8 cellular contexts compared by ENCODE assay signal in genomic region chr6:13762648-13763441, GRCh38. TPM values are rescaled to one million over a fixed set of nuclear protein-coding genes. Genes with fewer than 3 reads are reported as not detected.
DNase-seq lines count a peak whose midpoint lies in the region; FAIRE-seq and TF ChIP-seq lines count a peak whose summit lies in the region.

No MANE protein-coding gene starts in this region.

- H3K36me3 Mint-ChIP-seq in neural progenitor cell, result no peaks in the 10 kb centered on the region
- H3K36me3 Mint-ChIP-seq in Caco-2 (ENCODE audit: insufficient read depth, unreplicated experiment), result no peaks in the 10 kb centered on the region

- POLR2A ChIA-PET in RWPE1 (lab: Yijun Ruan, JAX; ENCODE audit: low non-redundant PET), result interaction anchor here (0.6 kb wide), 1 partner anchor 14 kb away, joined by 8 read pairs; no protein-coding TSS in a partner anchor
- POLR2A ChIA-PET in Caco-2 (lab: Charles Lee), result no interaction called here

- FAIRE-seq in GM12892 (lab: Jason Lieb, UNC) (no peak), RCC 7860 (lab: Jason Lieb, UNC) (no peak)

- no peak overlapping the region for H2AFZ ChIP-seq in neural progenitor cell (replicated peaks)

- BruUV-seq in Caco-2 (replicated peaks; lab: Mats Ljungman, UMichigan), result no TSS peak

- H3K27ac ChIP-seq in RWPE1 (peak overlapping the region; percentile 98), neural progenitor cell (no peak overlapping the region)

- DNase-seq in GM03348 (ENCODE audit: low spot score) (peak; percentile 89), RWPE1 (ENCODE audit: low spot score) (peak; percentile 56), choroid plexus epithelial cell (ENCODE audit: low read depth) (peak; percentile 90), neural progenitor cell (ENCODE audit: low spot score) (no peak), GM12892 (ENCODE audit: insufficient read length) (no peak), RCC 7860 (ENCODE audit: low spot score) (no peak), Caco-2 (no peak), NCI-H2196 treated with DMSO at 0.1 percent for 48 hours (lab: John Stamatoyannopoulos, UW; ENCODE audit: unreplicated experiment) (no peak)

- H3K4me1 Mint-ChIP-seq in neural progenitor cell (peaks cover 35% of the 10 kb centered on the region), Caco-2 (ENCODE audit: low read depth, unreplicated experiment) (no peaks in the 10 kb centered on the region)

- H3K27me3 ChIP-seq in neural progenitor cell (no peaks in the 10 kb centered on the region), Caco-2 (replicated peaks; ENCODE audit: control insufficient read depth, insufficient read depth, low read length) (no peaks in the 10 kb centered on the region)

- no peaks in the 10 kb centered on the region for H3K4me1 ChIP-seq in neural progenitor cell
- no peaks in the 10 kb centered on the region for H3K4me1 ChIP-seq in Caco-2

- TF ChIP-seq POLR2A in GM12892 (IDR thresholded peaks at IDR 0.05; ENCODE audit: low read depth, low read length), result no peak

- intact Hi-C loops in Caco-2 (cut with micrococcal nuclease; ENCODE audit: unreplicated experiment), result no loop called here

- H3K79me2 ChIP-seq in neural progenitor cell (ENCODE audit: low read depth), result no peaks in the 10 kb centered on the region

- no peaks in the 10 kb centered on the region for H3K36me3 ChIP-seq in neural progenitor cell
- no peaks in the 10 kb centered on the region for H3K36me3 ChIP-seq in Caco-2 (ENCODE audit: control insufficient read depth, insufficient read depth, low read length)

- H3K4me3 ChIP-seq in choroid plexus epithelial cell (ENCODE audit: low read depth, low read length) (no peak overlapping the region), neural progenitor cell (no peak overlapping the region), Caco-2 (ENCODE audit: low read depth, low read length) (no peak overlapping the region)

- CTCF ChIA-PET in RWPE1 (lab: Yijun Ruan, JAX) (interaction anchor here (0.6 to 0.8 kb wide), 4 partner anchors 20 to 1717 kb away, joined by 3 to 6 read pairs (median 4); no protein-coding TSS in a partner anchor), Caco-2 (lab: Charles Lee) (no interaction called here)

- H3F3A ChIP-seq in neural progenitor cell (ENCODE audit: low read depth), result no peaks in the 10 kb centered on the region

- peaks cover 4% of the 10 kb centered on the region for H3K9me3 Mint-ChIP-seq in neural progenitor cell
- H3K9me3 Mint-ChIP-seq in Caco-2 (ENCODE audit: unreplicated experiment), result no peaks in the 10 kb centered on the region

- no peaks in the 10 kb centered on the region for H3K27me3 Mint-ChIP-seq in neural progenitor cell (ENCODE audit: insufficient read depth, low read depth)
- H3K27me3 Mint-ChIP-seq in Caco-2 (ENCODE audit: insufficient read depth, unreplicated experiment), result no peaks in the 10 kb centered on the region

- no peak overlapping the region for H3K9ac ChIP-seq in neural progenitor cell

- H3K27ac Mint-ChIP-seq in neural progenitor cell (peak overlapping the region; percentile 51), Caco-2 (ENCODE audit: unreplicated experiment) (no peak overlapping the region)

- TF ChIP-seq CTCF in RWPE1 (conservative IDR thresholded peaks at IDR 0.05; ENCODE audit: low read depth), result no peak
- no peak for TF ChIP-seq CTCF in choroid plexus epithelial cell (conservative IDR thresholded peaks at IDR 0.05; ENCODE audit: low read depth, low read length)
- no peak for TF ChIP-seq CTCF in neural progenitor cell (IDR thresholded peaks at IDR 0.05)
- TF ChIP-seq CTCF in Caco-2 (IDR thresholded peaks at IDR 0.05; ENCODE audit: insufficient read depth in 1 of 2, low read depth in 1 of 2, low read length in 1 of 2, severe bottlenecking in 1 of 2, unreplicated experiment in 1 of 2), result no peak

- H3K9me3 ChIP-seq in neural progenitor cell (ENCODE audit: low read depth) (no peaks in the 10 kb centered on the region), Caco-2 (no peaks in the 10 kb centered on the region)

- H3K4me2 ChIP-seq in neural progenitor cell, result no peak overlapping the region

- H3K4me3 Mint-ChIP-seq in neural progenitor cell (no peak overlapping the region), Caco-2 (ENCODE audit: unreplicated experiment) (no peak overlapping the region)

- H4K20me1 ChIP-seq in neural progenitor cell (ENCODE audit: low read depth), result no peaks in the 10 kb centered on the region

RNA-seq across cellular contexts. Expression of gene RANBP9, which starts 51.2 kb away (rescaled TPM):
- total RNA-seq in neural progenitor cell (ENCODE audit: low replicate concordance), result 35.2 and 44.8 TPM in 2 replicates
- polyA plus RNA-seq in GM12892 (2012; ENCODE audit: missing spikeins), result 23.9 TPM
- total RNA-seq in Caco-2 (2022), result 36.7 and 38.2 TPM in 2 replicates

RNA-seq across cellular contexts. Expression of gene MCUR1, which starts 51.5 kb away (rescaled TPM):
- total RNA-seq in neural progenitor cell (ENCODE audit: low replicate concordance), result 15.9 and 16.2 TPM in 2 replicates
- polyA plus RNA-seq in GM12892 (2012; ENCODE audit: missing spikeins), result 12.0 TPM
- 61.2 and 64.8 TPM in 2 replicates for total RNA-seq in Caco-2 (2022)

Comparison
In these comparisons a context has a peak if more than half of its experiments do, and no peak if none do; other contexts are left out.
1. DNase-seq: peak in GM03348 (single experiment), RWPE1 (single experiment) and choroid plexus epithelial cell (single experiment); none in neural progenitor cell (single experiment), GM12892 (single experiment), RCC 7860 (single experiment), Caco-2 (0 of 2) and NCI-H2196 treated with DMSO at 0.1 percent for 48 hours (single experiment).